In genomic region chr7:156127166-156128134, GRCh38 we compare ENCODE assay signal across 17 cellular contexts.
"Had no signal": no experiment of that assay in that cellular context is flagged by ENCODE, and none has a peak within 500 bp of the region (broad histone marks: within the 10 kb centered on the region; RNA-seq: fewer than 3 reads in every experiment).

No MANE protein-coding gene starts in this region.

- H3K27me3 ChIP-seq: upper lobe of right lung had no signal

- H3K4me3 Mint-ChIP-seq: activated B cell treated with CpG ODN at 0.5 μM for 24 hours; activated CD8-positive, alpha-beta T cell treated with anti-CD3 and anti-CD28 coated beads for 36 hours; activated naive CD8-positive, alpha-beta T cell treated with anti-CD3 and anti-CD28 coated beads, Interleukin-2, amount 10 ng/mL, durations not matched to agents 7 days and 5 days; activated T-helper 17 cell treated with anti-CD3 and anti-CD28 coated beads, Interleukin-2, amount 50 U/mL, for 72 hours; brain; natural killer cell had no signal

- H3K36me3 ChIP-seq: upper lobe of right lung had no signal

- ATAC-seq: activated CD8-positive, alpha-beta T cell treated with anti-CD3 and anti-CD28 coated beads for 36 hours; activated T-helper 17 cell treated with anti-CD3 and anti-CD28 coated beads, Interleukin-2, amount 50 U/mL, for 72 hours; natural killer cell; upper lobe of right lung had no signal

- H3K9me3 Mint-ChIP-seq: activated CD8-positive, alpha-beta T cell treated with anti-CD3 and anti-CD28 coated beads for 36 hours; activated naive CD8-positive, alpha-beta T cell treated with anti-CD3 and anti-CD28 coated beads, Interleukin-2, amount 10 ng/mL, durations not matched to agents 7 days and 5 days; activated T-helper 17 cell treated with anti-CD3 and anti-CD28 coated beads, Interleukin-2, amount 50 U/mL, for 72 hours; brain; natural killer cell had no signal

- H3K9ac ChIP-seq: parathyroid adenoma had no signal

- H3K27ac Mint-ChIP-seq: activated B cell treated with CpG ODN at 0.5 μM for 24 hours; activated CD8-positive, alpha-beta T cell treated with anti-CD3 and anti-CD28 coated beads for 36 hours; activated naive CD8-positive, alpha-beta T cell treated with anti-CD3 and anti-CD28 coated beads, Interleukin-2, amount 10 ng/mL, durations not matched to agents 7 days and 5 days; activated T-helper 17 cell treated with anti-CD3 and anti-CD28 coated beads, Interleukin-2, amount 50 U/mL, for 72 hours; brain; natural killer cell had no signal

- H3K36me3 Mint-ChIP-seq: activated naive CD8-positive, alpha-beta T cell treated with anti-CD3 and anti-CD28 coated beads, Interleukin-2, amount 10 ng/mL, durations not matched to agents 7 days and 5 days; brain; natural killer cell had no signal

- DNase-seq: activated B cell treated with CpG ODN at 0.5 μM for 24 hours; activated CD4-positive, alpha-beta T cell treated with anti-CD3 and anti-CD28 coated beads for 4 hours; activated CD8-positive, alpha-beta T cell treated with anti-CD3 and anti-CD28 coated beads for 36 hours; activated naive CD4-positive, alpha-beta T cell; activated naive CD8-positive, alpha-beta T cell treated with anti-CD3 and anti-CD28 coated beads, Interleukin-2, amount 10 ng/mL, durations not matched to agents 7 days and 5 days; activated T-cell treated with anti-CD3 and anti-CD28 coated beads, Interleukin-2, amount 50 U/mL, for 1 hour; caudate nucleus; dorsolateral prefrontal cortex; natural killer cell; retina; stimulated activated CD8-positive, alpha-beta memory T cell treated with anti-CD3 and anti-CD28 coated beads, Interleukin-4, amount 100 ng/mL, for 48 hours; stimulated activated naive CD4-positive, alpha-beta T cell; T-helper 9 cell; upper lobe of right lung had no signal

- H3K79me2 ChIP-seq: parathyroid adenoma had no signal

- H3K4me1 ChIP-seq: parathyroid adenoma, upper lobe of right lung had no signal

- H3K27ac ChIP-seq: dorsolateral prefrontal cortex, parathyroid adenoma, upper lobe of right lung had no signal

- H3K9me3 ChIP-seq: upper lobe of right lung had no signal

- H3K27me3 Mint-ChIP-seq: activated B cell treated with CpG ODN at 0.5 μM for 24 hours; activated CD8-positive, alpha-beta T cell treated with anti-CD3 and anti-CD28 coated beads for 36 hours; activated T-helper 17 cell treated with anti-CD3 and anti-CD28 coated beads, Interleukin-2, amount 50 U/mL, for 72 hours had no signal

- H3K4me1 Mint-ChIP-seq: activated B cell treated with CpG ODN at 0.5 μM for 24 hours; activated naive CD8-positive, alpha-beta T cell treated with anti-CD3 and anti-CD28 coated beads, Interleukin-2, amount 10 ng/mL, durations not matched to agents 7 days and 5 days; activated T-helper 17 cell treated with anti-CD3 and anti-CD28 coated beads, Interleukin-2, amount 50 U/mL, for 72 hours; brain; natural killer cell had no signal

- H2AFZ ChIP-seq: parathyroid adenoma had no signal

- H3K4me3 ChIP-seq: dorsolateral prefrontal cortex, upper lobe of right lung had no signal
